7 cellular contexts compared by ENCODE assay signal in the genomic region with DNA sequence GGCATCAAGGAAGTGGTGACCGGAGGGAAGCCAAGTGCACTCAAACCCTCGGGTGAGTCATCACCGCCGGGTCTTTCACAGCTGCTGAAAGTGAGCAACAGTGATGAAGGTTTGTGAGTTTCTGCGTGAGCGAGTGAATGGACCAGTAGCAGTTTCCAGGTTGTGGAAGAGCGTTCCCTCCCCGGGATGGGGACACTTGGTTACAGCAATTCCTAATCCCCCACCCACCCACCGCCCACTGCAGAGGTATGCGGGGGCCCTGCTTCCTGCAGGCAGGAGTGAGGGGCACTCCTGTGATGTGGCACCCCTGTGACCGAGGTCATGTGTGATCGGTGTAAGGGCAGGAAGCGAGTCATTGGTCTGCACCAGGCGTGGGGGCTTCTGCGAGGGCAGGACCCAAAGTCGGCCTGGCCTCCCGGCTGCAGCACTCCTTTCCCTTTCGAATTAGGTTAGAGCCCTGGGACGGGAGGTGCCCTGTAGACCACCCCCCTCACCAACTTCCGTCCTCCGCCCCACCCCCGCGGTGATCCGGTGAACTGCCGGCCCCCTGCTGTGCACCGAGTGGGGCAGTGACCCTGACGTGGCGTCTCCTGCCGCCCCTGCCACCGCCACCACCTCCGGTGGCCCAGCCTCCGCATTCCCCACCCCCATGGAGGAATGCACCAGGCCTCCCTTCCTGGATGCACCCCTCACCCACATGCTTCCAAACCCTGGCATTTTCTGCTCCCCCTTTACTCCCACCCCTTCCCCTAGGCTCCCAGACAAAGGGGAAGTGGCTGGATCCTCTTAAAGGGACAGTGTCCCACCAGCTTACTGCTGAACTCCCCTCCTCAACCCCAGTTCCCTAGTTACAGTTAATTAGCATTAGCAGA. TPM values are rescaled to one million over a fixed set of nuclear protein-coding genes. Genes with fewer than 3 reads are reported as not detected.
DNase-seq lines count a peak whose midpoint lies in the region; ATAC-seq and TF ChIP-seq lines count a peak whose summit lies in the region.

No MANE protein-coding gene starts in this region.

- no peak for TF ChIP-seq CTCF in RWPE1 (conservative IDR thresholded peaks at IDR 0.05; ENCODE audit: low read depth)
- TF ChIP-seq CTCF in ovary (IDR thresholded peaks at IDR 0.05): no peak
- no peak for TF ChIP-seq CTCF in thyroid gland (IDR thresholded peaks at IDR 0.05)

- peak overlapping the region; percentile 93 for H3K27ac ChIP-seq in RWPE1
- peak overlapping the region; percentile 5 to 44 for H3K27ac ChIP-seq in ovary
- peak overlapping the region; percentile 52 to 80 (median 63) for H3K27ac ChIP-seq in thyroid gland

- no peak for TF ChIP-seq POLR2A in ovary (IDR thresholded peaks at IDR 0.05)
- no peak for TF ChIP-seq POLR2A in thyroid gland (IDR thresholded peaks at IDR 0.05)

- 2 to 11% (median 6%) methylated on average over 31 to 32 of the region's 32 CpGs for WGBS in ovary, 3 donors
- 16 to 44% methylated on average over 16 to 32 of the region's 32 CpGs for WGBS in thyroid gland, 2 donors

- POLR2A ChIA-PET in RWPE1 (lab: Yijun Ruan, JAX; ENCODE audit: low non-redundant PET): no interaction called here

- peak; percentile 84 for DNase-seq in RWPE1 (ENCODE audit: low spot score)
- peak; percentile 57 for DNase-seq in activated gamma-delta T cell (lab: John Stamatoyannopoulos, UW)
- DNase-seq in glomerular endothelial cell (ENCODE audit: extremely low read depth, low read depth, low spot score): peak; percentile 55
- peak; percentile 69 to 77 (median 72) for DNase-seq in ovary
- DNase-seq in thyroid gland: peak; percentile 85 to 86

- H3K4me3 ChIP-seq in ovary (peak overlapping the region; percentile 31), thyroid gland (replicated peaks in 1 of 3) (peak overlapping the region in 1 of 3 donors; percentile 15)

- intact Hi-C loops in ovary (cut with DNase I): no loop called here
- intact Hi-C loops in thyroid gland (cut with DNase I): no loop called here

- CTCF ChIA-PET in RWPE1 (lab: Yijun Ruan, JAX): interaction anchor here (0.7 kb wide), 1 partner anchor 26 kb away, joined by 3 read pairs; no protein-coding TSS in a partner anchor

- H3K27me3 ChIP-seq in ovary (no peaks in the 10 kb centered on the region), thyroid gland (no peaks in the 10 kb centered on the region)

- TF ChIP-seq EP300 in ovary (IDR thresholded peaks at IDR 0.05): no peak

- ATAC-seq in GM18519 (IDR thresholded peaks at IDR 0.05; ENCODE audit: low FRiP score, unreplicated experiment) (peak; percentile 33), HG03025 (IDR thresholded peaks at IDR 0.05; ENCODE audit: low FRiP score, unreplicated experiment) (peak; percentile 29)

- H3K9me3 ChIP-seq in ovary (no peaks in the 10 kb centered on the region), thyroid gland (no peaks in the 10 kb centered on the region)

- H3K36me3 ChIP-seq in ovary (no peaks in the 10 kb centered on the region), thyroid gland (peaks cover 0 to 6% of the 10 kb centered on the region in 2 donors)

- H3K4me1 ChIP-seq in ovary (ENCODE audit: insufficient read depth): peaks cover 16% of the 10 kb centered on the region
- peaks cover 11 to 31% of the 10 kb centered on the region in 2 donors for H3K4me1 ChIP-seq in thyroid gland

RNA-seq across cellular contexts. Expression of gene LIMK1, which starts 10.9 kb away (rescaled TPM):
- total RNA-seq in glomerular endothelial cell (56.8 and 64.8 TPM in 2 replicates), ovary (10 to 100 TPM in 6 of 7 donors, 1 to 10 TPM in 1; 8.2 to 38.7 (median 29.1) TPM), thyroid gland (10 to 100 TPM; 16.7 to 32.8 (median 21.5) TPM)
- polyA plus RNA-seq in ovary: 10 to 100 TPM in 1 of 2 donors, 1 to 10 TPM in 1; 7.6 to 16.5 TPM

Comparison
In these comparisons a context has a peak if more than half of its experiments do, and no peak if none do; other contexts are left out.
1. H3K27ac ChIP-seq: peak in every context shown above with its lines; median percentile 93 in RWPE1; 63 in thyroid gland; 24 in ovary.